ENCODE assay signal across 21 cellular contexts in genomic region chr22:38207898-38208432, GRCh38.
"Had no signal": no experiment of that assay in that cellular context is flagged by ENCODE, and none has a peak within 500 bp of the region (broad histone marks: within the 10 kb centered on the region; RNA-seq: fewer than 3 reads in every experiment).

No MANE protein-coding gene starts in this region.

- H3K27ac ChIP-seq: ascending aorta, colonic mucosa, esophagus muscularis mucosa, SK-N-MC, suprapubic skin had no signal

- H3K4me3 Mint-ChIP-seq: activated CD4-positive, alpha-beta memory T cell treated with anti-CD3 and anti-CD28 coated beads for 36 hours; activated CD4-positive, alpha-beta T cell treated with anti-CD3 and anti-CD28 coated beads for 36 hours; central memory CD8-positive, alpha-beta T cell; memory B cell; naive thymus-derived CD8-positive, alpha-beta T cell; T-helper 2 cell treated with Interferon-gamma antibody and Interleukin-4, amounts not matched to agents 5 μg/mL and 100 μg/mL, for 36 hours; WTC11 had no signal

- DNase-seq: activated CD4-positive, alpha-beta memory T cell treated with anti-CD3 and anti-CD28 coated beads for 36 hours; activated CD4-positive, alpha-beta T cell treated with anti-CD3 and anti-CD28 coated beads for 36 hours; activated effector memory CD4-positive, alpha-beta T cell treated with anti-CD3 and anti-CD28 coated beads, Interleukin-2, amount 50 U/mL, for 16 hours; activated naive CD4-positive, alpha-beta T cell treated with anti-CD3 and anti-CD28 coated beads, Interleukin-2, amount 50 U/mL, for 16 hours; activated T-cell treated with anti-CD3 and anti-CD28 coated beads, Interleukin-2, amount 50 U/mL, for 1 hour; colonic mucosa; naive thymus-derived CD8-positive, alpha-beta T cell; occipital lobe; stimulated activated CD4-positive, alpha-beta T cell treated with anti-CD3 and anti-CD28 coated beads, Interleukin-12 subunit alpha, Interleukin-12 subunit beta, amount 100 ng/mL, for 4 hours; stimulated activated CD4-positive, alpha-beta T cell treated with anti-CD3 and anti-CD28 coated beads, Interleukin-1b, Interleukin-23, amount 100 ng/mL, for 48 hours; stimulated activated CD8-positive, alpha-beta memory T cell treated with anti-CD3 and anti-CD28 coated beads, Interleukin-4, amount 100 ng/mL, for 48 hours; stimulated activated naive CD8-positive, alpha-beta T cell treated with anti-CD3 and anti-CD28 coated beads, Interleukin-15, Interleukin-2, amounts not matched to agents 100 U/mL and 50 U/mL, for 24 hours; upper lobe of left lung had no signal

- H3K9me3 Mint-ChIP-seq: activated CD4-positive, alpha-beta memory T cell treated with anti-CD3 and anti-CD28 coated beads for 36 hours; central memory CD8-positive, alpha-beta T cell; memory B cell; naive thymus-derived CD8-positive, alpha-beta T cell; T-helper 2 cell treated with Interferon-gamma antibody and Interleukin-4, amounts not matched to agents 5 μg/mL and 100 μg/mL, for 36 hours; WTC11 had no signal

- ATAC-seq: activated CD4-positive, alpha-beta T cell treated with anti-CD3 and anti-CD28 coated beads for 36 hours; naive thymus-derived CD8-positive, alpha-beta T cell; stimulated activated naive CD8-positive, alpha-beta T cell treated with anti-CD3 and anti-CD28 coated beads, Interleukin-15, Interleukin-2, amounts not matched to agents 100 U/mL and 50 U/mL, for 24 hours; WTC11 had no signal

- H3K4me1 ChIP-seq: colonic mucosa had no signal

- H3K4me3 ChIP-seq: ascending aorta, colonic mucosa, esophagus muscularis mucosa, SK-N-MC, suprapubic skin, upper lobe of left lung had no signal

- H3K36me3 ChIP-seq: colonic mucosa, suprapubic skin had no signal

- H3K36me3 Mint-ChIP-seq: memory B cell, WTC11 had no signal

- H3K27me3 ChIP-seq: ascending aorta, colonic mucosa, esophagus muscularis mucosa, suprapubic skin, upper lobe of left lung had no signal

- H3K9me3 ChIP-seq: ascending aorta, colonic mucosa, esophagus muscularis mucosa, suprapubic skin, upper lobe of left lung had no signal

- H3K27me3 Mint-ChIP-seq: activated CD4-positive, alpha-beta memory T cell treated with anti-CD3 and anti-CD28 coated beads for 36 hours; activated CD4-positive, alpha-beta T cell treated with anti-CD3 and anti-CD28 coated beads for 36 hours; central memory CD8-positive, alpha-beta T cell; memory B cell; naive thymus-derived CD8-positive, alpha-beta T cell had no signal

- H3K27ac Mint-ChIP-seq: activated CD4-positive, alpha-beta memory T cell treated with anti-CD3 and anti-CD28 coated beads for 36 hours; activated CD4-positive, alpha-beta T cell treated with anti-CD3 and anti-CD28 coated beads for 36 hours; memory B cell; T-helper 2 cell treated with Interferon-gamma antibody and Interleukin-4, amounts not matched to agents 5 μg/mL and 100 μg/mL, for 36 hours; WTC11 had no signal
